Comparison of ENCODE assay signal across 11 cellular contexts in the genomic region with DNA sequence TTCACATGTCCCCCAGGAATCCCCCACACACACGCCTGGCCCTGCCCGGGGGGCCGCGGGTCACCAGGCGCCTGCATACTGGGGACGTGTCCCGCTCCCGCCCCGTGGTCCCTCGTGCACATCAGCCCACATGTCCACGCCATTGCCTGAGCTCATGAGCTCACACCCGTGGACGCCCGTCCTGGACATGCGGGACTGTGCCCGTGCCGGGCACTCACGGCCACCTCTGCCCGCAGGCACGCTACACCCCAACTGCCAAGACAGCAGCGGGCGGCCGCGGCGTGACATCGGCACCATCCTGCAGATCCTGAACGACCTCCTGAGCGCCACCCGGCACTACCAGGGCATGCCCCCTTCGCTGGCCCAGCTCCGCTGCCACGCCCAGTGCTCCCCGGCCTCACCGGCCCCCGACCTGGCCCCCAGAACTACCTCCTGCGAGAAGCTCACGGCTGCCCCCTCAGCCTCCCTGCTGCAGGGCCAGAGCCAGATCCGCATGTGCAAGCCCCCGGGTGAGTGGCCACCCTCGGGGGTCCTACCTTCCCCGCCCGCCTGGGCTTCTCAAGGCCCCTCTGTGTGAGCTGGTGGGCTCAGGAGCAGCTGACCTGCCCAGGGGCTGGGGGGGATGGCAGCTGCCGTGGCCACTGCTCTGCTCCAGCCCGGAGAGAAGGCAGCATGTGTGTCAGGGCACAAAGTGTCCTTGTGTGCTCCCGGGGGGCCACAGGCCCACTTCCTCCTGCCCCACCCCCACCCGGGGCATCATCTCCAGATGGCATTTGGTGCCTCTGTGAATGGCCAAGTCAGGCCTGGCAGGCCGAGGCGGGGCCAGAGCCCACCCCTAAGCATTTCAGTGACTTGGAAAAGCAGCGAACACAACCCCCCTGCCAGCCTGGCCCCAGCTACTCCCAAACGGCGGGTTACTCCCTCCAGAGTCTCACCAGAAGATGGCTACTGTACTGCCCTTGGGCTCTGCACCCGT. TPM values are rescaled to one million over a fixed set of nuclear protein-coding genes. Genes with fewer than 3 reads are reported as not detected.
A peak's percentile ranks its signal among the peaks of the same experiment; 100 is the strongest.
DNase-seq lines count a peak whose midpoint lies in the region; ATAC-seq and TF ChIP-seq lines count a peak whose summit lies in the region.
"Had no signal": no experiment of that assay in that cellular context is flagged by ENCODE, and none has a peak within 500 bp of the region (broad histone marks: within the 10 kb centered on the region; RNA-seq: fewer than 3 reads in every experiment).

No MANE protein-coding gene starts in this region.

- peaks cover 30% of the 10 kb centered on the region for H3K4me1 Mint-ChIP-seq in T-helper 2 cell treated with Interferon-gamma antibody and Interleukin-4, amounts not matched to agents 5 μg/mL and 100 μg/mL, for 36 hours (ENCODE audit: low read depth)

- H2AFZ ChIP-seq in MM.1S (ENCODE audit: low read length): no peak overlapping the region

- no peak overlapping the region for H3K4me3 ChIP-seq in mucosa of stomach (ENCODE audit: low read length)
- no peak overlapping the region for H3K4me3 ChIP-seq in thymus (ENCODE audit: low read length)
- H3K4me3 ChIP-seq in MM.1S (ENCODE audit: low read length): no peak overlapping the region
- H3K4me3 ChIP-seq: mucosa of descending colon had no signal

- peaks cover 37% of the 10 kb centered on the region for H3K36me3 Mint-ChIP-seq in T-helper 2 cell treated with Interferon-gamma antibody and Interleukin-4, amounts not matched to agents 5 μg/mL and 100 μg/mL, for 36 hours (ENCODE audit: low read depth)

- H3K36me3 ChIP-seq in mucosa of stomach (ENCODE audit: control insufficient read depth, insufficient read depth, low read length) (peaks cover 40% of the 10 kb centered on the region), thymus (ENCODE audit: control insufficient read depth, insufficient read depth) (peaks cover 49% of the 10 kb centered on the region), MM.1S (replicated peaks; ENCODE audit: insufficient read depth, low read length) (peaks cover 12% of the 10 kb centered on the region; the same call in 1 of the 2 replicates)

- peaks cover 43% of the 10 kb centered on the region for H3K79me2 ChIP-seq in MM.1S (ENCODE audit: low read length)

- no peak for DNase-seq in T-helper 2 cell treated with Interferon-gamma antibody and Interleukin-4, amounts not matched to agents 5 μg/mL and 100 μg/mL, for 36 hours (ENCODE audit: low spot score)
- DNase-seq in T-helper 2 cell: no peak
- peak in 59 of 61 donors; percentile 13 to 94 (median 85) for DNase-seq in caudate nucleus (lab: John Stamatoyannopoulos, UW)
- no peak for DNase-seq in MM.1S
- no peak for DNase-seq in ecto neural progenitor cell (ENCODE audit: low spot score)
- DNase-seq: ACHN, NCI-H1930 had no signal

- no peaks in the 10 kb centered on the region for H3K27me3 ChIP-seq in mucosa of stomach (ENCODE audit: control insufficient read depth, insufficient read depth, low read length)
- H3K27me3 ChIP-seq in thymus (ENCODE audit: control insufficient read depth, insufficient read depth): no peaks in the 10 kb centered on the region
- H3K27me3 ChIP-seq in MM.1S (replicated peaks; ENCODE audit: insufficient read depth, low read length): no peaks in the 10 kb centered on the region

- H3K27me3 Mint-ChIP-seq in T-helper 2 cell treated with Interferon-gamma antibody and Interleukin-4, amounts not matched to agents 5 μg/mL and 100 μg/mL, for 36 hours (ENCODE audit: low read depth): no peaks in the 10 kb centered on the region

- 95% methylated on average over 52 of the region's 52 CpGs for WGBS in thymus

- peaks cover 16% of the 10 kb centered on the region for H3F3A ChIP-seq in MM.1S (ENCODE audit: insufficient read depth, low read length)

- H3K4me3 Mint-ChIP-seq in T-helper 2 cell treated with Interferon-gamma antibody and Interleukin-4, amounts not matched to agents 5 μg/mL and 100 μg/mL, for 36 hours: peak overlapping the region; percentile 29

- H4K20me1 ChIP-seq in MM.1S (ENCODE audit: insufficient read depth, low read length): no peaks in the 10 kb centered on the region

- H3K27ac ChIP-seq in caudate nucleus (ENCODE audit: low read depth, low read length): peak overlapping the region; percentile 93
- H3K27ac ChIP-seq in thymus (ENCODE audit: low read depth): peak overlapping the region; percentile 15
- no peak overlapping the region for H3K27ac ChIP-seq in MM.1S (ENCODE audit: low read length)

- no peak for TF ChIP-seq CTCF in MM.1S (IDR thresholded peaks at IDR 0.05; ENCODE audit: low read length)

- ATAC-seq in GM19452 (IDR thresholded peaks at IDR 0.05; ENCODE audit: unreplicated experiment): no peak
- ATAC-seq: mucosa of descending colon had no signal

- no peaks in the 10 kb centered on the region for H3K9me2 ChIP-seq in MM.1S (replicated peaks; ENCODE audit: insufficient read depth, low read length)

- H3K9ac ChIP-seq in mucosa of stomach (ENCODE audit: low read length) (peak overlapping the region; percentile 33), MM.1S (ENCODE audit: low read length) (no peak overlapping the region)

- no peak overlapping the region for H3K4me2 ChIP-seq in MM.1S (ENCODE audit: low read depth, low read length)

- H3K27ac Mint-ChIP-seq in T-helper 2 cell treated with Interferon-gamma antibody and Interleukin-4, amounts not matched to agents 5 μg/mL and 100 μg/mL, for 36 hours: no peak overlapping the region

- H3K4me1 ChIP-seq in mucosa of stomach (ENCODE audit: control insufficient read depth, insufficient read depth, low read length) (peaks cover 61% of the 10 kb centered on the region), thymus (ENCODE audit: control insufficient read depth, insufficient read depth, low read length) (peaks cover 31% of the 10 kb centered on the region), MM.1S (ENCODE audit: low read length) (peaks cover 14% of the 10 kb centered on the region)

- H3K9me3 Mint-ChIP-seq in T-helper 2 cell treated with Interferon-gamma antibody and Interleukin-4, amounts not matched to agents 5 μg/mL and 100 μg/mL, for 36 hours: no peaks in the 10 kb centered on the region

- no peaks in the 10 kb centered on the region for H3K9me3 ChIP-seq in mucosa of stomach (ENCODE audit: control insufficient read depth, low read length)
- no peaks in the 10 kb centered on the region for H3K9me3 ChIP-seq in thymus (ENCODE audit: control insufficient read depth)
- no peaks in the 10 kb centered on the region for H3K9me3 ChIP-seq in MM.1S (replicated peaks; ENCODE audit: insufficient read depth, low read length)
- H3K9me3 ChIP-seq: mucosa of descending colon had no signal

RNA-seq across cellular contexts. Expression of a gene that starts 7.1 kb away (rescaled TPM):
- polyA plus RNA-seq in thymus: 55.1 TPM

RNA-seq across cellular contexts. Expression of a gene that starts 13.7 kb away (rescaled TPM):
- polyA plus RNA-seq in thymus: 693 TPM

RNA-seq across cellular contexts. Expression of a gene that starts 13.9 kb away (rescaled TPM):
- 150 TPM for polyA plus RNA-seq in thymus

RNA-seq across cellular contexts. Expression of a gene that starts 17.7 kb away (rescaled TPM):
- 0.37 TPM for polyA plus RNA-seq in thymus

RNA-seq across cellular contexts. Expression of a gene that starts 19.9 kb away (rescaled TPM):
- polyA plus RNA-seq in thymus: 62.2 TPM

Comparison
In these comparisons a context has a peak if more than half of its experiments do, and no peak if none do; other contexts are left out.
1. DNase-seq: peak in caudate nucleus (59 of 61); none in T-helper 2 cell treated with Interferon-gamma antibody and Interleukin-4, amounts not matched to agents 5 μg/mL and 100 μg/mL, for 36 hours (single experiment), T-helper 2 cell (0 of 5), MM.1S (single experiment) and ecto neural progenitor cell (single experiment).